Comparison of ENCODE assay signal across 8 cellular contexts in genomic region chr10:92849576-92850090, GRCh38. TPM values are rescaled to one million over a fixed set of nuclear protein-coding genes. Genes with fewer than 3 reads are reported as not detected.
DNase-seq lines count a peak whose midpoint lies in the region; ATAC-seq and TF ChIP-seq lines count a peak whose summit lies in the region.

No MANE protein-coding gene starts in this region.

- H3K9me2 ChIP-seq in Loucy (replicated peaks; ENCODE audit: low read depth, low read length), result no peaks in the 10 kb centered on the region

- H3K27me3 ChIP-seq in Loucy (ENCODE audit: insufficient read depth, low read length, poor library complexity, severe bottlenecking), result no peaks in the 10 kb centered on the region
- H3K27me3 ChIP-seq in neuron (ENCODE audit: insufficient read depth, low read length), result no peaks in the 10 kb centered on the region

- H4K20me1 ChIP-seq in Loucy (ENCODE audit: insufficient read depth, low read length, poor library complexity, severe bottlenecking), result peaks cover 3% of the 10 kb centered on the region

- H3K4me2 ChIP-seq in Loucy (ENCODE audit: low read depth, low read length, poor library complexity, severe bottlenecking), result peak overlapping the region; percentile 91

- peak overlapping the region; percentile 77 for H3K4me3 ChIP-seq in Loucy (ENCODE audit: low read length, poor library complexity, severe bottlenecking)
- peak overlapping the region; percentile 88 for H3K4me3 ChIP-seq in neuron (ENCODE audit: low read length)

- H2AFZ ChIP-seq in Loucy (ENCODE audit: low read length), result peak overlapping the region; percentile 71; the same call in 1 of the 2 replicates
- H2AFZ ChIP-seq in neuron (ENCODE audit: low read depth, low read length), result peak overlapping the region; percentile 90

- H3K4me1 ChIP-seq in ES-I3 (ENCODE audit: insufficient read depth, low read length) (peaks cover 3% of the 10 kb centered on the region; the same call in 1 of the 2 replicates), Loucy (ENCODE audit: insufficient read depth, low read length, poor library complexity, severe bottlenecking) (peaks cover 30% of the 10 kb centered on the region), neuron (ENCODE audit: insufficient read depth, low read length) (peaks cover 12% of the 10 kb centered on the region)

- TF ChIP-seq CTCF in Loucy (conservative IDR thresholded peaks at IDR 0.05; ENCODE audit: low read length) (no peak), GM13977 (IDR thresholded peaks at IDR 0.05; ENCODE audit: extremely low read depth, insufficient read depth, missing control alignments) (no peak)

- 0 out of 2 replicates have a peak, but pooled peaks cover 6% of the 10 kb centered on the region for H3F3A ChIP-seq in Loucy (ENCODE audit: low read depth)

- H3K9ac ChIP-seq in ES-I3 (ENCODE audit: low read depth, low read length) (peak overlapping the region; percentile 91; the same call in 1 of the 2 replicates), Loucy (ENCODE audit: low read depth, low read length, poor library complexity, severe bottlenecking) (peak overlapping the region; percentile 86)

- in situ Hi-C loops in GM13977 (cut with MboI; ENCODE audit: low pct_unique_long_range_greater_than_20kb, low sequenced_read_pairs, unreplicated experiment), result no loop called here

- H3K36me3 ChIP-seq in ES-I3 (ENCODE audit: insufficient read depth, low read length) (no peaks in the 10 kb centered on the region), Loucy (ENCODE audit: insufficient read depth, low read length) (no peaks in the 10 kb centered on the region), neuron (ENCODE audit: insufficient read depth, low read length) (peaks cover 2% of the 10 kb centered on the region)

- peak; percentile 10 for DNase-seq in cerebellum (ENCODE audit: low spot score)
- DNase-seq in NCI-H524 (lab: John Stamatoyannopoulos, UW), result no peak
- DNase-seq in GM13977 (ENCODE audit: low spot score), result no peak

- no peak for ATAC-seq in HG03280 (IDR thresholded peaks at IDR 0.05; ENCODE audit: unreplicated experiment)
- ATAC-seq in GM18520 (IDR thresholded peaks at IDR 0.05; ENCODE audit: unreplicated experiment), result no peak

- no peaks in the 10 kb centered on the region for H3K9me3 ChIP-seq in ES-I3 (ENCODE audit: control insufficient read depth, insufficient read depth, low read length)
- H3K9me3 ChIP-seq in Loucy (ENCODE audit: insufficient read depth, low read depth, low read length), result no peaks in the 10 kb centered on the region
- H3K9me3 ChIP-seq in neuron (ENCODE audit: low read length), result no peaks in the 10 kb centered on the region

- H3K79me2 ChIP-seq in Loucy (ENCODE audit: insufficient read depth, low read length), result peaks cover 48% of the 10 kb centered on the region

RNA-seq across cellular contexts. Expression of gene EXOC6, which starts 1.3 kb away (rescaled TPM):
- 45.2 TPM for total RNA-seq in cerebellum
